In the genomic region with DNA sequence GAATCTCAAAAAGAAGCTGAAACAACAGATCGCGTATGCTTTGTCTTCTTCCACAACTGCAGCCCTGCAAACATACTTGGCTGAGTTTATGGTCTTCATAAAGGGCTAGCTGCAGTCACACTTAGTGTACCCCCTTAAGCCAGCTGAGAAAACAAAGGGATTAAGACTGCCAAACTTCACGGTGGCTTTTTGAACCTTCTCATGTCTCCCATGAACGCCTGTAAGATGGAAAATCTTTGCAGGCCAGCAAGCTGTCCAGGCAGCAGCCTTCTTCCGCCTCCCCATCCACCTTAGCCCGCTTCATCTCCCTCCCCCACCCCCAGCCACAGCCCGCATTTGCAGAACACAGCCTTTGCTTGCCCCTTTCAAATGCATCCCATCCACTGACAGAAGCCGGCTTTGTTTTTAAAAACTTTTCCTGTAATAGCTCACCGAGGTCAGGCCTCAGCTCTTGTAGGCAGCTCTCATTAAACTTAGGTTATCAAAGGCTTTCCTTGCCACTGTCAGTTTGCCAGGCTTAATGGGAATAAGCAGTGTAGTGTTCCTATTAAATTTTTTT, we compare ENCODE assay signal across 19 cellular contexts.
DNase-seq lines count a peak whose midpoint lies in the region; ATAC-seq and TF ChIP-seq lines count a peak whose summit lies in the region.
"Had no signal": no experiment of that assay in that cellular context is flagged by ENCODE, and none has a peak within 500 bp of the region (broad histone marks: within the 10 kb centered on the region; RNA-seq: fewer than 3 reads in every experiment).

No MANE protein-coding gene starts in this region.

- no peak for ATAC-seq in PC-3
- ATAC-seq: activated naive CD8-positive, alpha-beta T cell treated with anti-CD3 and anti-CD28 coated beads, Interleukin-2, amount 50 U/mL, for 24 hours; GM12878; natural killer cell; Right ventricle myocardium inferior had no signal

- H3K4me3 ChIP-seq in PC-3 (ENCODE audit: low read length) (no peak overlapping the region), osteoblast (ENCODE audit: insufficient read depth, low read length) (no peak overlapping the region), dorsolateral prefrontal cortex (no peak overlapping the region)
- H3K4me3 ChIP-seq: GM12878 had no signal

- H3K4me2 ChIP-seq in PC-3 (ENCODE audit: low read length) (no peak overlapping the region), osteoblast (ENCODE audit: insufficient read depth, low read length) (no peak overlapping the region)
- H3K4me2 ChIP-seq: KMS-11 had no signal

- H3K27me3 ChIP-seq in PC-3 (ENCODE audit: low read length) (no peaks in the 10 kb centered on the region), osteoblast (ENCODE audit: insufficient read depth, low read length) (no peaks in the 10 kb centered on the region), dorsolateral prefrontal cortex (peaks cover 0 to 72% (median 11%) of the 10 kb centered on the region in 45 donors)

- TF ChIP-seq CTCF in PC-3 (conservative IDR thresholded peaks at IDR 0.05; ENCODE audit: low read depth, low read length) (no peak), osteoblast (IDR thresholded peaks at IDR 0.05; ENCODE audit: extremely low read depth, low read depth, low read length) (no peak), dorsolateral prefrontal cortex (IDR thresholded peaks at IDR 0.05 in 54 of 56, conservative IDR thresholded peaks at IDR 0.05 in 2 of 56; ENCODE audit: low read depth in 1 of 56, partially characterized antibody in 56 of 56) (no peak)

- POLR2A ChIA-PET in PC-3 (lab: Charles Lee; ENCODE audit: unreplicated experiment): no interaction called here

- no TSS peak for BruUV-seq in PC-3 (replicated peaks; lab: Mats Ljungman, UMichigan)

- H3K36me3 ChIP-seq in ES-I3 (ENCODE audit: insufficient read depth, low read length) (no peaks in the 10 kb centered on the region; the same call in 1 of the 2 replicates), PC-3 (ENCODE audit: low read depth, low read length) (peaks cover 14% of the 10 kb centered on the region), osteoblast (ENCODE audit: insufficient read depth, low read length) (no peaks in the 10 kb centered on the region)

- H3K4me1 ChIP-seq in ES-I3 (ENCODE audit: insufficient read depth, low read length) (peaks cover 45% of the 10 kb centered on the region), PC-3 (ENCODE audit: insufficient read depth, low read length) (peaks cover 27% of the 10 kb centered on the region), osteoblast (ENCODE audit: insufficient read depth, low read length) (peaks cover 14% of the 10 kb centered on the region)

- no peaks in the 10 kb centered on the region for H3K79me2 ChIP-seq in PC-3 (ENCODE audit: low read length)
- H3K79me2 ChIP-seq in osteoblast (ENCODE audit: insufficient read depth, low read length): no peaks in the 10 kb centered on the region

- H3K9me3 ChIP-seq in ES-I3 (ENCODE audit: control insufficient read depth, insufficient read depth, low read length) (peaks cover 20% of the 10 kb centered on the region), PC-3 (ENCODE audit: low read length) (peaks cover 11% of the 10 kb centered on the region; the same call in 1 of the 2 replicates), osteoblast (ENCODE audit: low read depth, low read length) (no peaks in the 10 kb centered on the region)

- H3K27ac ChIP-seq in PC-3 (ENCODE audit: low read length) (peak overlapping the region; percentile 84), osteoblast (ENCODE audit: low read depth, low read length) (peak overlapping the region; percentile 84), dorsolateral prefrontal cortex (no peak overlapping the region)
- H3K27ac ChIP-seq: C4-2B, KMS-11 had no signal

- H3F3A ChIP-seq in PC-3 (ENCODE audit: low read length, unreplicated experiment): peaks cover 8% of the 10 kb centered on the region

- H2AFZ ChIP-seq in PC-3 (ENCODE audit: low read length): no peak overlapping the region
- no peak overlapping the region for H2AFZ ChIP-seq in osteoblast (ENCODE audit: low read length)

- no peaks in the 10 kb centered on the region for H4K20me1 ChIP-seq in PC-3 (ENCODE audit: low read length)
- H4K20me1 ChIP-seq in osteoblast (ENCODE audit: insufficient read depth, low read length): no peaks in the 10 kb centered on the region

- DNase-seq in PC-3: no peak
- peak; percentile 40 for DNase-seq in iPS DF 19.7 (ENCODE audit: low read depth, low spot score)
- no peak for DNase-seq in osteoblast (ENCODE audit: insufficient read length, low spot score, missing footprints)
- DNase-seq in central memory CD4-positive, alpha-beta T cell: no peak
- DNase-seq in dorsolateral prefrontal cortex: no peak
- DNase-seq in inferior parietal cortex (ENCODE audit: extremely low spot score): no peak
- DNase-seq in amygdala (lab: John Stamatoyannopoulos, UW): no peak
- DNase-seq: activated CD4-positive, alpha-beta T cell treated with anti-CD3 and anti-CD28 coated beads, Interleukin-2, amount 10 ng/mL, durations not matched to agents 24 days and 14 days; activated naive CD8-positive, alpha-beta T cell treated with anti-CD3 and anti-CD28 coated beads, Interleukin-2, amount 50 U/mL, for 24 hours; DMS 273 treated with DMSO at 0.1 percent for 48 hours; natural killer cell; NCI-H1092; NCI-H510A treated with DMSO at 0.1 percent for 48 hours; T-helper 1 cell had no signal

- peak overlapping the region; percentile 19 for H3K9ac ChIP-seq in ES-I3 (ENCODE audit: low read depth, low read length)
- H3K9ac ChIP-seq in PC-3 (ENCODE audit: low read length): no peak overlapping the region
- H3K9ac ChIP-seq: KMS-11 had no signal

- H3K9me2 ChIP-seq in PC-3 (replicated peaks; ENCODE audit: low read length): no peaks in the 10 kb centered on the region

- intact Hi-C loops in PC-3 (cut with micrococcal nuclease): loop anchor here (1.0 kb wide), 1 partner anchor 76 kb away; no protein-coding TSS in a partner anchor
- intact Hi-C loops in dorsolateral prefrontal cortex (cut with DNase I): no loop called here

- CTCF ChIA-PET in PC-3 (lab: Charles Lee): no interaction called here

Comparison
In these comparisons a context has a peak if more than half of its experiments do, and no peak if none do; other contexts are left out.
1. H3K27ac ChIP-seq: peak in PC-3 (single experiment) and osteoblast (single experiment); none in dorsolateral prefrontal cortex (0 of 59).